Comparison of ENCODE assay signal across 28 cellular contexts in the genomic region with DNA sequence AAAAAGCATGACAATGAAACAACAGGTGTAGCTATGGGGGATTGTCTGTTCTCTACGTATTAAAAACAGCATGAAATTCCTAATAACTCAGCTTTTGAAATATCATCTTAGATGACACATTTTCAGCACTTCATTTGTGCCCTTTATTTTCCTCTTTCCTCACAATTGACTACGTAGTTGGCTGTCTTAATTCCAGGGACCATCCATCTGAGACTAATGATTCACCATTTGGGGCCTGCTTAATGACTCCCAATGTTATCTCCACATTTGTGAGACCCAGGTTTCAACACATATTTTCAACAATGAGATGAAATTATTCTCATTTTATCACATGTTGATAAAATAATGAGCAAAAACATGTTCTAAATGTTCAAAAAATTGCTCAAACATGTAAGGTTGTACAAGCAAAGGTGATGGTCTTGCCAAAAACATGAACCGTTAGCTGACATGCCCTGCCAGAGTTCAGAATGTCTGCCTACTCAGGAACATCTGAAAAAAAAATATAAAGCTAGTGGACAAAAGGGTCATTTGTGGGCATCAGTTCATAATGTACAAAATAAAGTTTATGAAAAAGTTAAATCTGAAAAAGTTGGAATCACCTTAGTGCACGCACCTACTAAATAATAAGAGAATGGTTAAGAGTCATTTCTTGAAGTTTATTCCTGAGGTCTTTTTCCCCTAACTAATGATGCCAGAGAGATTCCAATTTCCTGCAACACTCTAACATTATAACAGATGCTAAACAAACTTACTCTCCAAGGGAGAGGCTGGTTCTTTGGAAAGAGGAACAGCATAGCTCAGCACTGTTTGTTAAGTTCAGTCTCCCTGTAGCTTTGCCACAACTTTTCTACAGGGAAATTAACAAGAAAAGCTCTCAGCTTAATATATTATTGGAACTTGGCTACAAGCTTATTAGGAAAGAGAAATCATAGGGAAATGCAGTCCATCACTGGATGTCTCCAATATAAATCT.
"Had no signal": no experiment of that assay in that cellular context is flagged by ENCODE, and none has a peak within 500 bp of the region (broad histone marks: within the 10 kb centered on the region; RNA-seq: fewer than 3 reads in every experiment).

No MANE protein-coding gene starts in this region.

- H3K4me3 Mint-ChIP-seq: dendritic cell treated with granulocyte-macrophage colony-stimulating factor and Interleukin-4, amounts not matched to agents 40 ng/mL and 50 ng/mL, for 4 days; immature natural killer cell; naive thymus-derived CD4-positive, alpha-beta T cell; nephron; neural progenitor cell; stimulated activated memory B cell treated with anti-CD40 and anti-IgM and Interleukin-4, amounts not matched to agents 10 μg/mL and 1 μg/mL and 100 μg/mL, for 72 hours had no signal

- H3K27ac Mint-ChIP-seq: dendritic cell treated with granulocyte-macrophage colony-stimulating factor and Interleukin-4, amounts not matched to agents 40 ng/mL and 50 ng/mL, for 4 days; immature natural killer cell; naive thymus-derived CD4-positive, alpha-beta T cell; nephron; neural progenitor cell; progenitor cell of endocrine pancreas; stimulated activated memory B cell treated with anti-CD40 and anti-IgM and Interleukin-4, amounts not matched to agents 10 μg/mL and 1 μg/mL and 100 μg/mL, for 72 hours had no signal

- H3K9me3 ChIP-seq: spleen, thoracic aorta, transverse colon, upper lobe of right lung, uterus had no signal

- H3K27ac ChIP-seq: neural progenitor cell, parathyroid adenoma, skin epidermis, spleen, thoracic aorta, transverse colon, upper lobe of right lung, uterus had no signal

- H3K36me3 ChIP-seq: neural progenitor cell, spleen, thoracic aorta, transverse colon, upper lobe of right lung, uterus had no signal

- DNase-seq: caudate nucleus; cerebellar nuclear complex; effector memory CD4-positive, alpha-beta T cell; erythroblast; foreskin fibroblast; glutamatergic neuron; hypothalamus; immature natural killer cell; islet precursor cell; kidney glomerular epithelial cell; mesendoderm; midbrain; naive thymus-derived CD4-positive, alpha-beta T cell; spleen; stimulated activated CD4-positive, alpha-beta T cell treated with anti-CD3 and anti-CD28 coated beads, Interleukin-4, amount 100 ng/mL, for 4 hours; stimulated activated naive CD8-positive, alpha-beta T cell treated with anti-CD3 and anti-CD28 coated beads, Interleukin-15, Interleukin-2, amounts not matched to agents 100 U/mL and 50 U/mL, for 24 hours; substantia nigra; transverse colon; upper lobe of right lung; uterus had no signal

- H3K4me1 ChIP-seq: neural progenitor cell, parathyroid adenoma, spleen, upper lobe of right lung, uterus had no signal

- H3K9me3 Mint-ChIP-seq: dendritic cell treated with granulocyte-macrophage colony-stimulating factor and Interleukin-4, amounts not matched to agents 40 ng/mL and 50 ng/mL, for 4 days; nephron; neural progenitor cell; stimulated activated memory B cell treated with anti-CD40 and anti-IgM and Interleukin-4, amounts not matched to agents 10 μg/mL and 1 μg/mL and 100 μg/mL, for 72 hours had no signal

- H3K4me1 Mint-ChIP-seq: immature natural killer cell; naive thymus-derived CD4-positive, alpha-beta T cell; neural progenitor cell; stimulated activated memory B cell treated with anti-CD40 and anti-IgM and Interleukin-4, amounts not matched to agents 10 μg/mL and 1 μg/mL and 100 μg/mL, for 72 hours had no signal

- H3K4me3 ChIP-seq: neural progenitor cell, skin epidermis, spleen, thoracic aorta, transverse colon, upper lobe of right lung, uterus had no signal

- ATAC-seq: naive thymus-derived CD4-positive, alpha-beta T cell; stimulated activated memory B cell treated with anti-CD40 and anti-IgM and Interleukin-4, amounts not matched to agents 10 μg/mL and 1 μg/mL and 100 μg/mL, for 72 hours; stimulated activated naive CD8-positive, alpha-beta T cell treated with anti-CD3 and anti-CD28 coated beads, Interleukin-15, Interleukin-2, amounts not matched to agents 100 U/mL and 50 U/mL, for 24 hours; upper lobe of right lung had no signal

- H3K27me3 Mint-ChIP-seq: stimulated activated memory B cell treated with anti-CD40 and anti-IgM and Interleukin-4, amounts not matched to agents 10 μg/mL and 1 μg/mL and 100 μg/mL, for 72 hours had no signal

- H3K36me3 Mint-ChIP-seq: immature natural killer cell; naive thymus-derived CD4-positive, alpha-beta T cell; neural progenitor cell; stimulated activated memory B cell treated with anti-CD40 and anti-IgM and Interleukin-4, amounts not matched to agents 10 μg/mL and 1 μg/mL and 100 μg/mL, for 72 hours had no signal

- H3K27me3 ChIP-seq: neural progenitor cell, spleen, transverse colon, upper lobe of right lung, uterus had no signal
